In genomic region chr10:22761569-22762220, GRCh38 we compare ENCODE assay signal across 29 cellular contexts. TPM values are rescaled to one million over a fixed set of nuclear protein-coding genes. Genes with fewer than 3 reads are reported as not detected.
A peak's percentile ranks its signal among the peaks of the same experiment; 100 is the strongest.
DNase-seq lines count a peak whose midpoint lies in the region; ATAC-seq and TF ChIP-seq lines count a peak whose summit lies in the region.
"Had no signal": no experiment of that assay in that cellular context is flagged by ENCODE, and none has a peak within 500 bp of the region (broad histone marks: within the 10 kb centered on the region; RNA-seq: fewer than 3 reads in every experiment).

No MANE protein-coding gene starts in this region.

- DNase-seq in C1 segment of cervical spinal cord (lab: John Stamatoyannopoulos, UW) (peak in 12 of 14 donors; percentile 5 to 59 (median 40)), RKO (ENCODE audit: low spot score) (peak; percentile 18), foreskin keratinocyte (no peak), pons (ENCODE audit: low spot score) (peak; percentile 97), left lobe of liver (ENCODE audit: low spot score) (no peak), cerebellar cortex (ENCODE audit: low spot score) (no peak), LoVo (ENCODE audit: low spot score) (no peak), 8988T (no peak)
- DNase-seq: activated CD8-positive, alpha-beta T cell treated with anti-CD3 and anti-CD28 coated beads for 36 hours; activated naive CD4-positive, alpha-beta T cell treated with Interleukin-2 at 50 U/mL for 16 hours; activated T-cell treated with anti-CD3 and anti-CD28 coated beads, Interleukin-2, amount 50 U/mL, for 1 hour; aorta; central memory CD4-positive, alpha-beta T cell; DMS 273 treated with DMSO at 0.1 percent for 48 hours; erythroblast; H9; Kasumi-1; left ventricle myocardium inferior; NCI-H1105 treated with DMSO at 0.1 percent for 48 hours; NCI-H2081 treated with DMSO at 0.1 percent for 48 hours; NCI-H446 treated with DMSO at 0.1 percent for 48 hours; NK-92 treated with Interleukin-12 subunit alpha and Interleukin-12 subunit beta, amount 100 ng/mL, for 24 hours; SK-N-SH; small intestine; stimulated activated CD4-positive, alpha-beta T cell treated with anti-CD3 and anti-CD28 coated beads, Interleukin-4, amount 100 ng/mL, for 1 hour; stimulated activated naive CD8-positive, alpha-beta T cell treated with anti-CD3 and anti-CD28 coated beads, Interleukin-15, amount 100 ng/mL, for 72 hours; T-helper 9 cell had no signal

- H3K27ac ChIP-seq in foreskin keratinocyte = no peak overlapping the region
- H3K27ac ChIP-seq: A549, left ventricle myocardium inferior had no signal

- ATAC-seq in foreskin keratinocyte (peak; percentile 28), left lobe of liver (no peak)
- ATAC-seq: A549; activated CD8-positive, alpha-beta T cell treated with anti-CD3 and anti-CD28 coated beads for 36 hours; Panc1; stimulated activated naive CD8-positive, alpha-beta T cell treated with anti-CD3 and anti-CD28 coated beads, Interleukin-15, amount 100 ng/mL, for 72 hours had no signal

- TF ChIP-seq CTCF in foreskin keratinocyte (conservative IDR thresholded peaks at IDR 0.05) = no peak

- H3K4me1 ChIP-seq in foreskin keratinocyte = no peaks in the 10 kb centered on the region

- no peaks in the 10 kb centered on the region for H3K27me3 ChIP-seq in foreskin keratinocyte

RNA-seq across cellular contexts. Expression of gene PIP4K2A, which starts 47.3 kb away (rescaled TPM):
- total RNA-seq in foreskin keratinocyte (15.1 and 16.0 TPM in 2 replicates), left lobe of liver (10.9 TPM)
- 6.3 and 6.7 TPM in 2 replicates for polyA plus RNA-seq in foreskin keratinocyte

Comparison
In these comparisons a context has a peak if more than half of its experiments do, and no peak if none do; other contexts are left out.
1. DNase-seq: peak in C1 segment of cervical spinal cord (12 of 14), RKO (single experiment) and pons (single experiment); none in foreskin keratinocyte (0 of 2), left lobe of liver (single experiment), cerebellar cortex (single experiment), LoVo (single experiment) and 8988T (single experiment).